35 cellular contexts compared by ENCODE assay signal in the genomic region with DNA sequence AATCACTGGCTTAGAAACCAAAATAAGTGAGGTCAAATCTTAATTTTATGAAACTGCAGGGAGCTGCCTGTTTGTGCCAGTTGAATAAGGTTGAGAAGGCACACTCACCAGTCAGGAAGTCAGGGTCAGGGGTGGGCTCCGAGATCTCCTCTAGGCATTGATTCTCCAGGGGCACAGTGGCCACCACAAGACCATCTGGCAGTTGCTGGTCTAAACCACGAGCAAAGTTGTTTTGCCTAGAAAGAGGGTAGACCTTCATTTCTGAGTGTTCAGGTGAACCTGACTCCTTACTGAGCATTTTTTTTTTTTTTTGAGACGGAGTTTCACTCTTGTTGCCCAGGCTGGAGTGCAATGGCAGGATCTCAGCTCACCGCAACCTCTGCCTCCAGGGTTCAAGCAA.
"Had no signal": no experiment of that assay in that cellular context is flagged by ENCODE, and none has a peak within 500 bp of the region (broad histone marks: within the 10 kb centered on the region; RNA-seq: fewer than 3 reads in every experiment).

No MANE protein-coding gene starts in this region.

- H3K4me1 ChIP-seq: adrenal gland, body of pancreas, breast epithelium had no signal

- H3K27me3 Mint-ChIP-seq: activated CD4-positive, alpha-beta T cell treated with anti-CD3 and anti-CD28 coated beads, Interleukin-2, amount 10 ng/mL, durations not matched to agents 24 days and 14 days; activated CD8-positive, alpha-beta T cell treated with anti-CD3 and anti-CD28 coated beads for 36 hours; activated naive CD8-positive, alpha-beta T cell treated with anti-CD3 and anti-CD28 coated beads for 36 hours; activated T-helper 17 cell treated with anti-CD3 and anti-CD28 coated beads, Interleukin-2, amount 50 U/mL, for 72 hours had no signal

- H3K36me3 Mint-ChIP-seq: activated CD4-positive, alpha-beta memory T cell treated with anti-CD3 and anti-CD28 coated beads for 36 hours; activated naive CD8-positive, alpha-beta T cell treated with anti-CD3 and anti-CD28 coated beads for 36 hours had no signal

- ATAC-seq: activated CD8-positive, alpha-beta T cell treated with anti-CD3 and anti-CD28 coated beads for 36 hours; activated naive CD4-positive, alpha-beta T cell treated with anti-CD3 and anti-CD28 coated beads, Interleukin-2, amount 50 U/mL, for 72 hours; activated T-cell treated with anti-CD3 and anti-CD28 coated beads, Interleukin-2, amount 50 U/mL, for 4 hours; activated T-cell treated with anti-CD3 and anti-CD28 coated beads, Interleukin-2, amount 50 U/mL, for 72 hours; activated T-helper 17 cell treated with anti-CD3 and anti-CD28 coated beads, Interleukin-2, amount 50 U/mL, for 72 hours; body of pancreas had no signal

- H3K9me3 ChIP-seq: adrenal gland, body of pancreas, breast epithelium had no signal

- FAIRE-seq: astrocyte, TTC549 had no signal

- DNase-seq: activated B cell treated with CpG ODN at 0.5 μM for 24 hours; activated CD4-positive, alpha-beta memory T cell treated with anti-CD3 and anti-CD28 coated beads for 36 hours; activated CD4-positive, alpha-beta T cell treated with anti-CD3 and anti-CD28 coated beads for 4 hours; activated CD4-positive, alpha-beta T cell treated with anti-CD3 and anti-CD28 coated beads, Interleukin-2, amount 10 ng/mL, durations not matched to agents 24 days and 14 days; activated CD4-positive, alpha-beta T cell treated with anti-CD3 and anti-CD28 coated beads, Interleukin-2, amount 50 U/mL, for 1 hour; activated CD4-positive, alpha-beta T cell treated with anti-CD3 and anti-CD28 coated beads, Interleukin-2, amount 50 U/mL, for 4 hours; activated CD4-positive, CD25-positive, alpha-beta regulatory T cell treated with anti-CD3 and anti-CD28 coated beads, Interleukin-2, amount 50 U/mL, for 72 hours; activated CD8-positive, alpha-beta memory T cell treated with anti-CD3 and anti-CD28 coated beads, Interleukin-2, amount 50 U/mL, for 4 hours; activated CD8-positive, alpha-beta T cell treated with anti-CD3 and anti-CD28 coated beads for 36 hours; activated effector memory CD4-positive, alpha-beta T cell treated with anti-CD3 and anti-CD28 coated beads, Interleukin-2, amount 50 U/mL, for 16 hours; activated gamma-delta T cell treated with Interleukin-2 at 50 U/mL for 16 hours; activated naive CD4-positive, alpha-beta T cell; activated naive CD4-positive, alpha-beta T cell treated with anti-CD3 and anti-CD28 coated beads, Interleukin-2, amount 50 U/mL, for 16 hours; activated naive CD8-positive, alpha-beta T cell treated with anti-CD3 and anti-CD28 coated beads for 36 hours; activated T-cell treated with anti-CD3 and anti-CD28 coated beads for 4 hours; activated T-cell treated with anti-CD3 and anti-CD28 coated beads, Interleukin-2, amount 50 U/mL, for 1 hour; activated T-cell treated with anti-CD3 and anti-CD28 coated beads, Interleukin-2, amount 50 U/mL, for 4 hours; activated T-cell treated with anti-CD3 and anti-CD28 coated beads, Interleukin-2, amount 50 U/mL, for 72 hours; adrenal gland; amniotic stem cell; aorta; body of pancreas; brain microvascular endothelial cell; central memory CD4-positive, alpha-beta T cell; T-helper 2 cell; T-helper 9 cell had no signal

- H3K4me3 Mint-ChIP-seq: activated B cell treated with CpG ODN at 0.5 μM for 24 hours; activated CD4-positive, alpha-beta memory T cell treated with anti-CD3 and anti-CD28 coated beads for 36 hours; activated CD4-positive, alpha-beta T cell treated with anti-CD3 and anti-CD28 coated beads, Interleukin-2, amount 10 ng/mL, durations not matched to agents 24 days and 14 days; activated CD8-positive, alpha-beta T cell treated with anti-CD3 and anti-CD28 coated beads for 36 hours; activated naive CD8-positive, alpha-beta T cell treated with anti-CD3 and anti-CD28 coated beads for 36 hours; activated T-cell treated with anti-CD3 and anti-CD28 coated beads, Interleukin-2, amount 50 U/mL, for 4 hours; activated T-cell treated with anti-CD3 and anti-CD28 coated beads, Interleukin-2, amount 50 U/mL, for 72 hours; activated T-helper 1 cell treated with anti-CD3 and anti-CD28 coated beads, Interleukin-12 subunit alpha, Interleukin-12 subunit beta, Interleukin-2, Interleukin-4 antibody, amounts not matched to agents 30 ng/mL and 10 ng/mL and 1 ng/mL, durations not matched to agents 14 hours and 24 hours and 36 hours; activated T-helper 17 cell treated with anti-CD3 and anti-CD28 coated beads, Interleukin-2, amount 50 U/mL, for 72 hours; T-helper 1 cell treated with Interleukin-12 subunit alpha and Interleukin-12 subunit beta and Interleukin-4 antibody, amounts not matched to agents 30 μg/mL and 1 μg/mL, for 36 hours; T-helper 2 cell treated with Interferon-gamma antibody and Interleukin-4, amounts not matched to agents 5 μg/mL and 100 μg/mL, for 36 hours had no signal

- H3K4me3 ChIP-seq: adrenal gland, body of pancreas, breast epithelium had no signal

- H3K27me3 ChIP-seq: adrenal gland, body of pancreas, brain microvascular endothelial cell, breast epithelium had no signal

- H3K9me3 Mint-ChIP-seq: activated B cell treated with CpG ODN at 0.5 μM for 24 hours; activated CD4-positive, alpha-beta T cell treated with anti-CD3 and anti-CD28 coated beads, Interleukin-2, amount 10 ng/mL, durations not matched to agents 24 days and 14 days; activated T-helper 1 cell treated with anti-CD3 and anti-CD28 coated beads, Interleukin-12 subunit alpha, Interleukin-12 subunit beta, Interleukin-2, Interleukin-4 antibody, amounts not matched to agents 30 ng/mL and 10 ng/mL and 1 ng/mL, durations not matched to agents 14 hours and 24 hours and 36 hours had no signal

- H3K4me1 Mint-ChIP-seq: activated B cell treated with CpG ODN at 0.5 μM for 24 hours; activated CD4-positive, alpha-beta T cell treated with anti-CD3 and anti-CD28 coated beads, Interleukin-2, amount 10 ng/mL, durations not matched to agents 24 days and 14 days; activated naive CD8-positive, alpha-beta T cell treated with anti-CD3 and anti-CD28 coated beads for 36 hours; activated T-helper 17 cell treated with anti-CD3 and anti-CD28 coated beads, Interleukin-2, amount 50 U/mL, for 72 hours had no signal

- H3K36me3 ChIP-seq: adrenal gland, brain microvascular endothelial cell, breast epithelium had no signal

- H3K27ac ChIP-seq: adrenal gland, body of pancreas, brain microvascular endothelial cell, breast epithelium, VCaP had no signal

- H3K27ac Mint-ChIP-seq: activated B cell treated with CpG ODN at 0.5 μM for 24 hours; activated CD4-positive, alpha-beta memory T cell treated with anti-CD3 and anti-CD28 coated beads for 36 hours; activated CD4-positive, alpha-beta T cell treated with anti-CD3 and anti-CD28 coated beads, Interleukin-2, amount 10 ng/mL, durations not matched to agents 24 days and 14 days; activated CD8-positive, alpha-beta T cell treated with anti-CD3 and anti-CD28 coated beads for 36 hours; activated naive CD4-positive, alpha-beta T cell treated with anti-CD3 and anti-CD28 coated beads, Interleukin-2, amount 50 U/mL, for 72 hours; activated naive CD8-positive, alpha-beta T cell treated with anti-CD3 and anti-CD28 coated beads for 36 hours; activated T-cell treated with anti-CD3 and anti-CD28 coated beads, Interleukin-2, amount 50 U/mL, for 72 hours; activated T-helper 1 cell treated with anti-CD3 and anti-CD28 coated beads, Interleukin-12 subunit alpha, Interleukin-12 subunit beta, Interleukin-2, Interleukin-4 antibody, amounts not matched to agents 30 ng/mL and 10 ng/mL and 1 ng/mL, durations not matched to agents 14 hours and 24 hours and 36 hours; activated T-helper 17 cell treated with anti-CD3 and anti-CD28 coated beads, Interleukin-2, amount 50 U/mL, for 72 hours; T-helper 1 cell treated with Interleukin-12 subunit alpha and Interleukin-12 subunit beta and Interleukin-4 antibody, amounts not matched to agents 30 μg/mL and 1 μg/mL, for 36 hours; T-helper 2 cell treated with Interferon-gamma antibody and Interleukin-4, amounts not matched to agents 5 μg/mL and 100 μg/mL, for 36 hours had no signal
